ENCODE assay signal across 2 cellular contexts in the genomic region with DNA sequence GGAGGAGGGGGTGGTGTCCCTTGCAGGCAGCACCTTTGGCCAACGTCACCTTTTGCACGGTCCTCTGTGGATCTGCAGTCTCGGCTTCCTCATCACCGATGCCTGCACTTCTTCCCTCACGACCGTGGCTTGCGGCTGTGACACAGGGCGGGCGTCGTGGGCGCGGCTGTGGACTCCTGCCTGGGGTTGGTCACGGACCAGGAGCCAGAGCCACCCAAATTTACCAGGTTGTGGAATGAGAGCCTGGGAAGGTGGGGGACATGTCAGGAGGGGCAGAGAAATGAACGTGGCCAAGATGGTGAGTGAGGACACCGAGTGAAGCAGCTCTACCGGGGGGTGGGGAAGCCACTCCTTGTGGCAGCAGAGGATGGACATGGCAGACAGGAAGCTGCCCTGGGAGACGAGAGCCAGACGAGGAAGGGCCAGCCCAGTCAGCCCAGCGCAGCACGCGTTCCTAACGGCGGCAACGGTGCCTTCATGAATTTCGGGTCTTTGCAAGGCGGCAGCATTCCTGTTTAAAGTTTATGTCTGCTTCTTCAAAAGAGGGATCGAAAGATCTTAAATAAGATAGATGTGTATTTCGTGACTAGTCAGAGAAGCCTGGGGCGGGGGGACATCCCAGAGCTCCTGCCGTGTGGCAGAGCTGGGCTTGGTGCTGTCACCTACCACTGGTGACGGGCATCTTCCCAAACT.
TF ChIP-seq lines count a peak whose summit lies in the region.

No MANE protein-coding gene starts in this region.

TF ChIP-seq in GM23338, 12 proteins besides CTCF, POLR2A, EP300 and RAD21:
- TF ChIP-seq EZH2 (IDR thresholded peaks at IDR 0.05; ENCODE audit: low read depth, unreplicated experiment) (no peak), POLR2AphosphoS5 (IDR thresholded peaks at IDR 0.05; ENCODE audit: low read depth) (no peak), STAT1 (IDR thresholded peaks at IDR 0.05; ENCODE audit: unreplicated experiment) (no peak), JUNB (IDR thresholded peaks at IDR 0.05; ENCODE audit: unreplicated experiment) (no peak)
- TF ChIP-seq, protein P1, sequence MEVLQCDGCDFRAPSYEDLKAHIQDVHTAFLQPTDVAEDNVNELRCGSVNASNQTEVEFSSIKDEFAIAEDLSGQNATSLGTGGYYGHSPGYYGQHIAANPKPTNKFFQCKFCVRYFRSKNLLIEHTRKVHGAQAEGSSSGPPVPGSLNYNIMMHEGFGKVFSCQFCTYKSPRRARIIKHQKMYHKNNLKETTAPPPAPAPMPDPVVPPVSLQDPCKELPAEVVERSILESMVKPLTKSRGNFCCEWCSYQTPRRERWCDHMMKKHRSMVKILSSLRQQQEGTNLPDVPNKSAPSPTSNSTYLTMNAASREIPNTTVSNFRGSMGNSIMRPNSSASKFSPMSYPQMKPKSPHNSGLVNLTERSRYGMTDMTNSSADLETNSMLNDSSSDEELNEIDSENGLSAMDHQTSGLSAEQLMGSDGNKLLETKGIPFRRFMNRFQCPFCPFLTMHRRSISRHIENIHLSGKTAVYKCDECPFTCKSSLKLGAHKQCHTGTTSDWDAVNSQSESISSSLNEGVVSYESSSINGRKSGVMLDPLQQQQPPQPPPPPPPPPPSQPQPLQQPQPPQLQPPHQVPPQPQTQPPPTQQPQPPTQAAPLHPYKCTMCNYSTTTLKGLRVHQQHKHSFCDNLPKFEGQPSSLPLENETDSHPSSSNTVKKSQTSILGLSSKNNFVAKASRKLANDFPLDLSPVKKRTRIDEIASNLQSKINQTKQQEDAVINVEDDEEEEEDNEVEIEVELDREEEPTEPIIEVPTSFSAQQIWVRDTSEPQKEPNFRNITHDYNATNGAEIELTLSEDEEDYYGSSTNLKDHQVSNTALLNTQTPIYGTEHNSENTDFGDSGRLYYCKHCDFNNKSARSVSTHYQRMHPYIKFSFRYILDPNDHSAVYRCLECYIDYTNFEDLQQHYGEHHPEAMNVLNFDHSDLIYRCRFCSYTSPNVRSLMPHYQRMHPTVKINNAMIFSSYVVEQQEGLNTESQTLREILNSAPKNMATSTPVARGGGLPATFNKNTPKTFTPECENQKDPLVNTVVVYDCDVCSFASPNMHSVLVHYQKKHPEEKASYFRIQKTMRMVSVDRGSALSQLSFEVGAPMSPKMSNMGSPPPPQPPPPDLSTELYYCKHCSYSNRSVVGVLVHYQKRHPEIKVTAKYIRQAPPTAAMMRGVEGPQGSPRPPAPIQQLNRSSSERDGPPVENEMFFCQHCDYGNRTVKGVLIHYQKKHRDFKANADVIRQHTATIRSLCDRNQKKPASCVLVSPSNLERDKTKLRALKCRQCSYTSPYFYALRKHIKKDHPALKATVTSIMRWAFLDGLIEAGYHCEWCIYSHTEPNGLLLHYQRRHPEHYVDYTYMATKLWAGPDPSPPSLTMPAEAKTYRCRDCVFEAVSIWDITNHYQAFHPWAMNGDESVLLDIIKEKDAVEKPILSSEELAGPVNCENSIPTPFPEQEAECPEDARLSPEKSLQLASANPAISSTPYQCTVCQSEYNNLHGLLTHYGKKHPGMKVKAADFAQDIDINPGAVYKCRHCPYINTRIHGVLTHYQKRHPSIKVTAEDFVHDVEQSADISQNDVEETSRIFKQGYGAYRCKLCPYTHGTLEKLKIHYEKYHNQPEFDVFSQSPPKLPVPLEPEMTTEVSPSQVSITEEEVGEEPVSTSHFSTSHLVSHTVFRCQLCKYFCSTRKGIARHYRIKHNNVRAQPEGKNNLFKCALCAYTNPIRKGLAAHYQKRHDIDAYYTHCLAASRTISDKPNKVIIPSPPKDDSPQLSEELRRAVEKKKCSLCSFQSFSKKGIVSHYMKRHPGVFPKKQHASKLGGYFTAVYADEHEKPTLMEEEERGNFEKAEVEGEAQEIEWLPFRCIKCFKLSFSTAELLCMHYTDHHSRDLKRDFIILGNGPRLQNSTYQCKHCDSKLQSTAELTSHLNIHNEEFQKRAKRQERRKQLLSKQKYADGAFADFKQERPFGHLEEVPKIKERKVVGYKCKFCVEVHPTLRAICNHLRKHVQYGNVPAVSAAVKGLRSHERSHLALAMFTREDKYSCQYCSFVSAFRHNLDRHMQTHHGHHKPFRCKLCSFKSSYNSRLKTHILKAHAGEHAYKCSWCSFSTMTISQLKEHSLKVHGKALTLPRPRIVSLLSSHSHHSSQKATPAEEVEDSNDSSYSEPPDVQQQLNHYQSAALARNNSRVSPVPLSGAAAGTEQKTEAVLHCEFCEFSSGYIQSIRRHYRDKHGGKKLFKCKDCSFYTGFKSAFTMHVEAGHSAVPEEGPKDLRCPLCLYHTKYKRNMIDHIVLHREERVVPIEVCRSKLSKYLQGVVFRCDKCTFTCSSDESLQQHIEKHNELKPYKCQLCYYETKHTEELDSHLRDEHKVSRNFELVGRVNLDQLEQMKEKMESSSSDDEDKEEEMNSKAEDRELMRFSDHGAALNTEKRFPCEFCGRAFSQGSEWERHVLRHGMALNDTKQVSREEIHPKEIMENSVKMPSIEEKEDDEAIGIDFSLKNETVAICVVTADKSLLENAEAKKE (CRISPR knock-in tag; IDR thresholded peaks at IDR 0.05): no peak
- TF ChIP-seq, protein P2, sequence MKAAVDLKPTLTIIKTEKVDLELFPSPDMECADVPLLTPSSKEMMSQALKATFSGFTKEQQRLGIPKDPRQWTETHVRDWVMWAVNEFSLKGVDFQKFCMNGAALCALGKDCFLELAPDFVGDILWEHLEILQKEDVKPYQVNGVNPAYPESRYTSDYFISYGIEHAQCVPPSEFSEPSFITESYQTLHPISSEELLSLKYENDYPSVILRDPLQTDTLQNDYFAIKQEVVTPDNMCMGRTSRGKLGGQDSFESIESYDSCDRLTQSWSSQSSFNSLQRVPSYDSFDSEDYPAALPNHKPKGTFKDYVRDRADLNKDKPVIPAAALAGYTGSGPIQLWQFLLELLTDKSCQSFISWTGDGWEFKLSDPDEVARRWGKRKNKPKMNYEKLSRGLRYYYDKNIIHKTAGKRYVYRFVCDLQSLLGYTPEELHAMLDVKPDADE (IDR thresholded peaks at IDR 0.05): no peak

TF ChIP-seq in H1, 55 proteins besides CTCF, POLR2A, EP300 and RAD21:
- TF ChIP-seq GTF2F1 (IDR thresholded peaks at IDR 0.05; ENCODE audit: borderline replicate concordance, low read depth, low read length): no peak
- TF ChIP-seq SIRT6 (IDR thresholded peaks at IDR 0.05; ENCODE audit: low read length): no peak
- TF ChIP-seq CBX5 (IDR thresholded peaks at IDR 0.05; ENCODE audit: low read depth, low read length): no peak
- TF ChIP-seq ZNF274 (IDR thresholded peaks at IDR 0.05; ENCODE audit: borderline replicate concordance, extremely low read depth, low read length): no peak
- TF ChIP-seq HDAC2 (IDR thresholded peaks at IDR 0.05; ENCODE audit: borderline replicate concordance in 1 of 2, low read depth in 2 of 2, low read length in 2 of 2): no peak
- TF ChIP-seq HDAC6 (IDR thresholded peaks at IDR 0.05; ENCODE audit: low read depth, low read length): no peak
- no peak for TF ChIP-seq EGR1 (IDR thresholded peaks at IDR 0.05; ENCODE audit: borderline replicate concordance, low read depth, low read length)
- no peak for TF ChIP-seq CHD1 (IDR thresholded peaks at IDR 0.05; ENCODE audit: low read depth, low read length)
- TF ChIP-seq KDM5A (IDR thresholded peaks at IDR 0.05; ENCODE audit: low read length): no peak
- TF ChIP-seq FOSL1 (IDR thresholded peaks at IDR 0.05; ENCODE audit: insufficient read depth, low read depth, low read length): no peak
- no peak for TF ChIP-seq TBP (IDR thresholded peaks at IDR 0.05; ENCODE audit: low read depth, low read length)
